In the genomic region with DNA sequence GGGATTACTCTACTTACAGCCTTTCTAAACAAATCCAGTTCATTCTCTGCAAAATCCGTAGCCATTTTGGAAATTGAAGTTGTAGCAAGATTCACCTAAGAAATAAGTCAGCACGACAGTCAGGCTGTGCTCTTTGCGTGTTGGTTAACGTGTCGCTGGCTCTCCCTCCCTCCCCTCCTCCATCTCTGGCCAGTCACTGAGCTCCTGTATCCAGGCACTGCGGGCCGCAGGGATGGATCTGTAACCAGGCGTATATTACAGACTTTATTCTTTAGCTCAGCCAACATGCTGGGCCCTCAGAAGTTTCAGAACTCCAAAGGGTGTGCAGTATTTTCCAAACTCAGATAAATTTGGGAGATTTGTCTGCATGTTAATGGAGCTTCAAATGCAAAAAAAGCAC, we compare ENCODE assay signal across 13 cellular contexts. TPM values are rescaled to one million over a fixed set of nuclear protein-coding genes. Genes with fewer than 3 reads are reported as not detected.
DNase-seq lines count a peak whose midpoint lies in the region; ATAC-seq, FAIRE-seq and TF ChIP-seq lines count a peak whose summit lies in the region.
"Had no signal": no experiment of that assay in that cellular context is flagged by ENCODE, and none has a peak within 500 bp of the region (broad histone marks: within the 10 kb centered on the region; RNA-seq: fewer than 3 reads in every experiment).

No MANE protein-coding gene starts in this region.

- no peak for TF ChIP-seq POLR2A in sigmoid colon (IDR thresholded peaks at IDR 0.05)

- H3K4me3 Mint-ChIP-seq in T-helper 1 cell treated with Interleukin-12 subunit alpha and Interleukin-12 subunit beta and Interleukin-4 antibody, amounts not matched to agents 30 μg/mL and 1 μg/mL, for 36 hours, result no peak overlapping the region
- H3K4me3 Mint-ChIP-seq in activated naive CD8-positive, alpha-beta T cell treated with anti-CD3 and anti-CD28 coated beads, Interleukin-2, amount 50 U/mL, for 24 hours, result peak overlapping the region; percentile 80
- H3K4me3 Mint-ChIP-seq: nephron progenitor cell had no signal

- H3K36me3 Mint-ChIP-seq in T-helper 1 cell treated with Interleukin-12 subunit alpha and Interleukin-12 subunit beta and Interleukin-4 antibody, amounts not matched to agents 30 μg/mL and 1 μg/mL, for 36 hours (ENCODE audit: low read depth), result peaks cover 37% of the 10 kb centered on the region
- peaks cover 44% of the 10 kb centered on the region for H3K36me3 Mint-ChIP-seq in activated naive CD8-positive, alpha-beta T cell treated with anti-CD3 and anti-CD28 coated beads, Interleukin-2, amount 50 U/mL, for 24 hours (ENCODE audit: low read depth)

- H4K20me1 ChIP-seq in GM23248 (ENCODE audit: insufficient read depth), result no peaks in the 10 kb centered on the region

- TF ChIP-seq CTCF in sigmoid colon (IDR thresholded peaks at IDR 0.05), result no peak
- no peak for TF ChIP-seq CTCF in pancreas (IDR thresholded peaks at IDR 0.05)

- DNase-seq in T-helper 1 cell (no peak), GM23248 (no peak), sigmoid colon (peak; percentile 37), NCI-H2171 treated with DMSO at 0.1 percent for 48 hours (lab: John Stamatoyannopoulos, UW) (no peak), pancreas (no peak)
- no peak for DNase-seq in activated naive CD8-positive, alpha-beta T cell treated with anti-CD3 and anti-CD28 coated beads, Interleukin-2, amount 50 U/mL, for 24 hours
- DNase-seq: nephron progenitor cell had no signal

- in situ Hi-C loops in GM23248 (cut with MboI), result loop anchor here (10.0 kb wide), 1 partner anchor 221 kb away; no protein-coding TSS in a partner anchor

- H3K4me1 ChIP-seq in GM23248 (ENCODE audit: insufficient read depth) (peaks cover 24% of the 10 kb centered on the region), sigmoid colon (peaks cover 0 to 21% (median 16%) of the 10 kb centered on the region in 4 donors), pancreas (peaks cover 0 to 17% (median 0%) of the 10 kb centered on the region in 3 donors)

- peaks cover 27% of the 10 kb centered on the region for H3F3A ChIP-seq in GM23248 (ENCODE audit: insufficient read depth)

- FAIRE-seq in pancreas (lab: Jason Lieb, UNC), result no peak
- FAIRE-seq: D721Med had no signal

- WGBS in GM23248 (ENCODE audit: low coverage in 1 of 2, low lambda C conversion rate in 2 of 2, missing lambda C conversion rate in 2 of 2), 2 experiments, result 92% methylated on average over 8 of the region's 8 CpGs
- WGBS in sigmoid colon, 2 donors, result 90 to 97% methylated on average over 8 of the region's 8 CpGs
- 89 to 92% methylated on average over 8 of the region's 8 CpGs for WGBS in pancreas, 2 donors

- H3K36me3 ChIP-seq in GM23248 (ENCODE audit: low read depth), result peaks cover 3% of the 10 kb centered on the region; the same call in 1 of the 2 replicates
- peaks cover 0 to 43% (median 19%) of the 10 kb centered on the region in 4 donors for H3K36me3 ChIP-seq in sigmoid colon
- peaks cover 0 to 12% (median 2%) of the 10 kb centered on the region in 3 donors for H3K36me3 ChIP-seq in pancreas

- no peak overlapping the region for H2AFZ ChIP-seq in GM23248
- H2AFZ ChIP-seq: PC-9 had no signal

- H3K4me2 ChIP-seq in GM23248 (ENCODE audit: unreplicated experiment), result no peak overlapping the region
- H3K4me2 ChIP-seq: PC-9 had no signal

- H3K4me3 ChIP-seq in GM23248 (no peak overlapping the region), sigmoid colon (no peak overlapping the region), pancreas (no peak overlapping the region)
- H3K4me3 ChIP-seq: body of pancreas, PC-9, suprapubic skin had no signal

- H3K9me3 ChIP-seq in GM23248 (ENCODE audit: low read depth) (no peaks in the 10 kb centered on the region), sigmoid colon (no peaks in the 10 kb centered on the region), pancreas (no peaks in the 10 kb centered on the region)
- H3K9me3 ChIP-seq: body of pancreas, suprapubic skin had no signal

- H3K27me3 Mint-ChIP-seq in T-helper 1 cell treated with Interleukin-12 subunit alpha and Interleukin-12 subunit beta and Interleukin-4 antibody, amounts not matched to agents 30 μg/mL and 1 μg/mL, for 36 hours (ENCODE audit: low read depth), result no peaks in the 10 kb centered on the region
- H3K27me3 Mint-ChIP-seq in activated naive CD8-positive, alpha-beta T cell treated with anti-CD3 and anti-CD28 coated beads, Interleukin-2, amount 50 U/mL, for 24 hours, result no peaks in the 10 kb centered on the region

- no peak for ATAC-seq in activated naive CD8-positive, alpha-beta T cell treated with anti-CD3 and anti-CD28 coated beads, Interleukin-2, amount 50 U/mL, for 24 hours
- ATAC-seq in HG03442 (IDR thresholded peaks at IDR 0.05; ENCODE audit: unreplicated experiment), result no peak
- no peak for ATAC-seq in pancreas

- H3K9me2 ChIP-seq in GM23248 (ENCODE audit: insufficient read depth), result no peaks in the 10 kb centered on the region

- H3K27ac ChIP-seq in GM23248 (no peak overlapping the region), sigmoid colon (peak overlapping the region in 2 of 4 donors; percentile 71 to 78), pancreas (no peak overlapping the region)
- H3K27ac ChIP-seq: body of pancreas, PC-9 had no signal

- no peaks in the 10 kb centered on the region for H3K79me2 ChIP-seq in GM23248 (ENCODE audit: insufficient read depth)

- H3K4me1 Mint-ChIP-seq in T-helper 1 cell treated with Interleukin-12 subunit alpha and Interleukin-12 subunit beta and Interleukin-4 antibody, amounts not matched to agents 30 μg/mL and 1 μg/mL, for 36 hours (ENCODE audit: low read depth), result peaks cover 77% of the 10 kb centered on the region
- H3K4me1 Mint-ChIP-seq in activated naive CD8-positive, alpha-beta T cell treated with anti-CD3 and anti-CD28 coated beads, Interleukin-2, amount 50 U/mL, for 24 hours, result peaks cover 99% of the 10 kb centered on the region

- intact Hi-C loops in sigmoid colon (cut with DNase I), result loop anchor here (2.0 kb wide), 2 partner anchors 35 to 79 kb away; partner anchors contain the start of genes IL4R and NSMCE1
- intact Hi-C loops in pancreas (cut with DNase I), result loop anchor here (5.0 to 10.0 kb wide), 3 partner anchors 49 to 138 kb away; no protein-coding TSS in a partner anchor

- H3K9ac ChIP-seq in GM23248, result peak overlapping the region; percentile 64

- TF ChIP-seq EP300 in sigmoid colon (IDR thresholded peaks at IDR 0.05), result no peak

- no peaks in the 10 kb centered on the region for H3K9me3 Mint-ChIP-seq in T-helper 1 cell treated with Interleukin-12 subunit alpha and Interleukin-12 subunit beta and Interleukin-4 antibody, amounts not matched to agents 30 μg/mL and 1 μg/mL, for 36 hours
- no peaks in the 10 kb centered on the region for H3K9me3 Mint-ChIP-seq in activated naive CD8-positive, alpha-beta T cell treated with anti-CD3 and anti-CD28 coated beads, Interleukin-2, amount 50 U/mL, for 24 hours
- H3K9me3 Mint-ChIP-seq: nephron progenitor cell had no signal

- no peaks in the 10 kb centered on the region for H3K27me3 ChIP-seq in GM23248 (replicated peaks; ENCODE audit: insufficient read depth)
- H3K27me3 ChIP-seq in sigmoid colon, result no peaks in the 10 kb centered on the region
- no peaks in the 10 kb centered on the region for H3K27me3 ChIP-seq in pancreas
- H3K27me3 ChIP-seq: body of pancreas, suprapubic skin had no signal

- H3K27ac Mint-ChIP-seq in T-helper 1 cell treated with Interleukin-12 subunit alpha and Interleukin-12 subunit beta and Interleukin-4 antibody, amounts not matched to agents 30 μg/mL and 1 μg/mL, for 36 hours, result peak overlapping the region; percentile 97
- peak overlapping the region; percentile 100 for H3K27ac Mint-ChIP-seq in activated naive CD8-positive, alpha-beta T cell treated with anti-CD3 and anti-CD28 coated beads, Interleukin-2, amount 50 U/mL, for 24 hours
- H3K27ac Mint-ChIP-seq: nephron progenitor cell had no signal

RNA-seq across cellular contexts. Expression of gene KDM8, which starts 30.8 kb away (rescaled TPM):
- 1.8 and 2.5 TPM in 2 replicates for total RNA-seq in GM23248 (2014; rRNA removed; shearing (Covaris generic))
- 2.2 and 3.5 TPM in 2 replicates for polyA plus RNA-seq in GM23248 (2016; fragmentation: Nextera tagmentation; extraction: Ambion mirVana)
- 1 to 10 TPM; 2.5 to 6.8 (median 3.7) TPM for total RNA-seq in sigmoid colon
- 1 to 10 TPM; 5.1 to 5.4 (median 5.4) TPM for polyA plus RNA-seq in sigmoid colon
- 1 to 10 TPM; 4.7 to 7.4 (median 6.3) TPM for total RNA-seq in pancreas
- polyA plus RNA-seq in pancreas, result 10 to 100 TPM; 12.4 to 17.7 TPM

RNA-seq across cellular contexts. Expression of gene NSMCE1, which starts 34.4 kb away (rescaled TPM):
- total RNA-seq in GM23248 (2014; rRNA removed; shearing (Covaris generic)), result 45.3 and 69.3 TPM in 2 replicates
- polyA plus RNA-seq in GM23248 (2016; fragmentation: Nextera tagmentation; extraction: Ambion mirVana) (99.3 and 107 TPM in 2 replicates), sigmoid colon (10 to 100 TPM; 54.7 to 65.2 (median 64.2) TPM), pancreas (10 to 100 TPM; 30.0 to 37.9 TPM)
- total RNA-seq in sigmoid colon (10 to 100 TPM; 32.5 to 51.0 (median 45.1) TPM), pancreas (10 to 100 TPM; 27.6 to 37.7 (median 31.7) TPM)
